ENCODE assay signal across 28 cellular contexts in genomic region chr19:30745476-30745985, GRCh38.
"Had no signal": no experiment of that assay in that cellular context is flagged by ENCODE, and none has a peak within 500 bp of the region (broad histone marks: within the 10 kb centered on the region; RNA-seq: fewer than 3 reads in every experiment).

No MANE protein-coding gene starts in this region.

- H3K27ac Mint-ChIP-seq: memory B cell; naive thymus-derived CD4-positive, alpha-beta T cell; nephron progenitor cell; neural progenitor cell; progenitor cell of endocrine pancreas; stimulated activated naive B cell treated with anti-CD40 and anti-IgM and Interleukin-4, amounts not matched to agents 10 μg/mL and 1 μg/mL and 100 μg/mL, for 72 hours had no signal

- H3K27ac ChIP-seq: heart right ventricle, hepatocyte, left ventricle myocardium inferior, neural progenitor cell, neutrophil, ovary, skin epidermis, suprapubic skin, thoracic aorta, tibial artery, uterus had no signal

- H3K4me3 Mint-ChIP-seq: memory B cell; naive thymus-derived CD4-positive, alpha-beta T cell; nephron progenitor cell; stimulated activated naive B cell treated with anti-CD40 and anti-IgM and Interleukin-4, amounts not matched to agents 10 μg/mL and 1 μg/mL and 100 μg/mL, for 72 hours had no signal

- H3K27me3 Mint-ChIP-seq: memory B cell had no signal

- H3K4me3 ChIP-seq: heart right ventricle, hepatocyte, left ventricle myocardium inferior, mucosa of descending colon, neural progenitor cell, ovary, skin epidermis, suprapubic skin, thoracic aorta, tibial artery, uterus had no signal

- H3K9me3 ChIP-seq: neutrophil, ovary, uterus had no signal

- H3K27me3 ChIP-seq: neural progenitor cell, ovary, tibial artery, uterus had no signal

- DNase-seq: heart right ventricle; islet precursor cell; left ventricle myocardium inferior; midbrain; mucosa of descending colon; naive thymus-derived CD4-positive, alpha-beta T cell; nephron progenitor cell; occipital lobe; ovary; right cardiac atrium; stimulated activated CD4-positive, alpha-beta T cell treated with anti-CD3 and anti-CD28 coated beads, Interleukin-12 subunit alpha, Interleukin-12 subunit beta, amount 100 ng/mL, for 4 hours; stimulated activated CD4-positive, alpha-beta T cell treated with anti-CD3 and anti-CD28 coated beads, Interleukin-15, amount 100 ng/mL, for 24 hours; stimulated activated CD4-positive, alpha-beta T cell treated with anti-CD3 and anti-CD28 coated beads, Interleukin-2, amount 100 ng/mL, for 24 hours; stimulated activated CD4-positive, alpha-beta T cell treated with anti-CD3 and anti-CD28 coated beads, Interleukin-4, amount 100 ng/mL, for 1 hour; stimulated activated naive B cell treated with anti-CD40 and anti-IgM and Interleukin-4, amounts not matched to agents 10 μg/mL and 1 μg/mL and 100 μg/mL, for 72 hours; stimulated activated naive CD8-positive, alpha-beta T cell treated with anti-CD3 and anti-CD28 coated beads, Interleukin-15, Interleukin-2, amounts not matched to agents 100 U/mL and 50 U/mL, for 24 hours; tibial artery; trophoblast cell; uterus had no signal

- ATAC-seq: heart right ventricle; mucosa of descending colon; naive thymus-derived CD4-positive, alpha-beta T cell; right cardiac atrium; sciatic nerve; stimulated activated naive B cell treated with anti-CD40 and anti-IgM and Interleukin-4, amounts not matched to agents 10 μg/mL and 1 μg/mL and 100 μg/mL, for 72 hours; stimulated activated naive CD8-positive, alpha-beta T cell treated with anti-CD3 and anti-CD28 coated beads, Interleukin-15, Interleukin-2, amounts not matched to agents 100 U/mL and 50 U/mL, for 24 hours had no signal

- H3K36me3 ChIP-seq: heart right ventricle, left ventricle myocardium inferior, neural progenitor cell, neutrophil, ovary, suprapubic skin, thoracic aorta, tibial artery, uterus had no signal

- H3K4me1 Mint-ChIP-seq: memory B cell; naive thymus-derived CD4-positive, alpha-beta T cell; nephron progenitor cell; stimulated activated naive B cell treated with anti-CD40 and anti-IgM and Interleukin-4, amounts not matched to agents 10 μg/mL and 1 μg/mL and 100 μg/mL, for 72 hours had no signal

- H3K36me3 Mint-ChIP-seq: memory B cell; naive thymus-derived CD4-positive, alpha-beta T cell; neural progenitor cell; stimulated activated naive B cell treated with anti-CD40 and anti-IgM and Interleukin-4, amounts not matched to agents 10 μg/mL and 1 μg/mL and 100 μg/mL, for 72 hours had no signal

- H3K4me1 ChIP-seq: heart right ventricle, left ventricle myocardium inferior, neural progenitor cell, suprapubic skin, tibial artery, uterus had no signal
